Comparison of ENCODE assay signal across 1 cellular context in genomic region chr4:39415678-39416283, GRCh38.
TF ChIP-seq lines count a peak whose summit lies in the region.

No MANE protein-coding gene starts in this region.

TF ChIP-seq in HepG2, 621 proteins besides CTCF, POLR2A, EP300 and RAD21 (continues in another document):
- TF ChIP-seq ZNF768 (CRISPR knock-in tag; IDR thresholded peaks at IDR 0.05) (no peak), CEBPG (CRISPR knock-in tag; IDR thresholded peaks at IDR 0.05) (peak; percentile 92), SRF (IDR thresholded peaks at IDR 0.05; ENCODE audit: low read depth, low read length) (no peak), MYPOP (CRISPR knock-in tag; IDR thresholded peaks at IDR 0.05) (peak; percentile 15; the same call in 1 of the 2 replicates), ZNF225 (CRISPR knock-in tag; IDR thresholded peaks at IDR 0.05) (no peak), NR2F6 (IDR thresholded peaks at IDR 0.05) (peak; percentile 85), NR2F6 (CRISPR knock-in tag; IDR thresholded peaks at IDR 0.05) (peak; percentile 86), FOXA3 (CRISPR knock-in tag; IDR thresholded peaks at IDR 0.05) (peak; percentile 27; the same call in 1 of the 2 replicates), TCF7 (IDR thresholded peaks at IDR 0.05; ENCODE audit: low read depth) (peak; percentile 26; the same call in 1 of the 2 replicates), NR2C2 (CRISPR knock-in tag; IDR thresholded peaks at IDR 0.05; ENCODE audit: borderline replicate concordance) (peak; percentile 49; the same call in 1 of the 2 replicates), MNT (IDR thresholded peaks at IDR 0.05) (peak; percentile 47), SMC3 (IDR thresholded peaks at IDR 0.05; ENCODE audit: low read length) (no peak), MAX (IDR thresholded peaks at IDR 0.05) (peak; percentile 27; the same call in 1 of the 2 replicates), SNAPC4 (CRISPR knock-in tag; IDR thresholded peaks at IDR 0.05) (no peak), ZNF576 (CRISPR knock-in tag; IDR thresholded peaks at IDR 0.05) (no peak), MLLT10 (CRISPR knock-in tag; IDR thresholded peaks at IDR 0.05) (0 out of 2 replicates have a peak, but pooled peaks have one; percentile 58), TBL1XR1 (IDR thresholded peaks at IDR 0.05; ENCODE audit: borderline replicate concordance, low read length, partially characterized antibody) (peak; percentile 84), PPARG (CRISPR knock-in tag; conservative IDR thresholded peaks at IDR 0.05) (0 out of 2 replicates have a peak, but pooled peaks have one; percentile 30), THRA (CRISPR knock-in tag; IDR thresholded peaks at IDR 0.05; ENCODE audit: borderline replicate concordance) (peak; percentile 88; the same call in 1 of the 2 replicates), LCORL (IDR thresholded peaks at IDR 0.05) (no peak), LCORL (CRISPR knock-in tag; IDR thresholded peaks at IDR 0.05) (0 out of 2 replicates have a peak, but pooled peaks have one; percentile 30), NCOA2 (CRISPR knock-in tag; IDR thresholded peaks at IDR 0.05) (peak; percentile 88), DR1 (CRISPR knock-in tag; IDR thresholded peaks at IDR 0.05) (no peak), ZNF709 (CRISPR knock-in tag; IDR thresholded peaks at IDR 0.05) (no peak), PHF21A (CRISPR knock-in tag; IDR thresholded peaks at IDR 0.05) (0 out of 2 replicates have a peak, but pooled peaks have one; percentile 29), RORA (CRISPR knock-in tag; IDR thresholded peaks at IDR 0.05) (no peak), SOX6 (IDR thresholded peaks at IDR 0.05) (no peak), SOX6 (CRISPR knock-in tag; IDR thresholded peaks at IDR 0.05) (peak; percentile 54; the same call in 1 of the 2 replicates), HNF1A (IDR thresholded peaks at IDR 0.05; ENCODE audit: low read depth) (0 out of 2 replicates have a peak, but pooled peaks have one; percentile 38), HNF1A (CRISPR knock-in tag; IDR thresholded peaks at IDR 0.05; ENCODE audit: borderline replicate concordance) (peak; percentile 25; the same call in 1 of the 2 replicates), BCL6 (CRISPR knock-in tag; IDR thresholded peaks at IDR 0.05) (peak; percentile 67; the same call in 1 of the 2 replicates), FOXP4 (CRISPR knock-in tag; IDR thresholded peaks at IDR 0.05) (0 out of 2 replicates have a peak, but pooled peaks have one; percentile 32), PAXIP1 (CRISPR knock-in tag; conservative IDR thresholded peaks at IDR 0.05) (peak; percentile 52)
